In the genomic region with DNA sequence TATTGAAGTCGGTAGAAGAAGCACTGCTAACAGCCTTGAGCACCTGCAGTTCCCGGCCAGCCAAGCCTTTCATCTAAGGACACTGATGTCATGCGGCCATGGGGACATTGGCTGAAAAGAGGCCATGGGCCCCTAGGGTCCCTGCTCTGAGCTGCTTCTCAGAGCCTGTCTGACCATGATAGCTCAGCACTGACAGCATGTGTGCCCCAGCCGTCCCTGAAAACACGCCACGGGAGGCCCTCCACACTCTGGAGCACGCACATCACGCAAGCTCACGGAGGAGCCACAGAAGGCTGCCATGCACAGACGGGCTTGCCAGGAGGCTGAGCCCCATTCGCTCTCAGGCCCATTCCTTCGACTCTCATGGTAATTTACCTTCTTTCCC, we compare ENCODE assay signal across 1 cellular context.
TF ChIP-seq lines count a peak whose summit lies in the region.

No MANE protein-coding gene starts in this region.

TF ChIP-seq in H1, 55 proteins besides CTCF, POLR2A, EP300 and RAD21:
- no peak for TF ChIP-seq ATF2 (IDR thresholded peaks at IDR 0.05; ENCODE audit: low read length)
- no peak for TF ChIP-seq SAP30 (IDR thresholded peaks at IDR 0.05; ENCODE audit: insufficient read depth, insufficient replicate concordance, low read length)
- TF ChIP-seq HDAC6 (IDR thresholded peaks at IDR 0.05; ENCODE audit: low read depth, low read length) = no peak
- no peak for TF ChIP-seq SP4 (IDR thresholded peaks at IDR 0.05; ENCODE audit: low read length)
- TF ChIP-seq CBX5 (IDR thresholded peaks at IDR 0.05; ENCODE audit: low read depth, low read length) = no peak
- no peak for TF ChIP-seq CHD2 (IDR thresholded peaks at IDR 0.05; ENCODE audit: low read length)
- no peak for TF ChIP-seq POLR2AphosphoS5 (IDR thresholded peaks at IDR 0.05; ENCODE audit: low read depth, low read length)
- TF ChIP-seq CHD1 (IDR thresholded peaks at IDR 0.05; ENCODE audit: low read depth, low read length) = no peak
